ENCODE assay signal across 8 cellular contexts in genomic region chr6:23446394-23447001, GRCh38.
DNase-seq lines count a peak whose midpoint lies in the region; ATAC-seq, FAIRE-seq and TF ChIP-seq lines count a peak whose summit lies in the region.

No MANE protein-coding gene starts in this region.

- peak; percentile 81 for DNase-seq in DMS 273 treated with DMSO at 0.1 percent for 48 hours (lab: John Stamatoyannopoulos, UW)
- peak; percentile 65 for DNase-seq in NCI-H2107 (lab: John Stamatoyannopoulos, UW)
- no peak for DNase-seq in activated CD4-positive, alpha-beta memory T cell treated with anti-CD3 and anti-CD28 coated beads for 36 hours

- POLR2A ChIA-PET in activated CD4-positive, alpha-beta memory T cell treated with anti-CD3 and anti-CD28 coated beads for 36 hours (lab: Charles Lee), result no interaction called here

- peak; percentile 84 for FAIRE-seq in islet of Langerhans (lab: Jason Lieb, UNC)

- peak; percentile 75 to 77 for TF ChIP-seq CTCF in brain (conservative IDR thresholded peaks at IDR 0.05)

- peaks cover 71% of the 10 kb centered on the region for H3K4me1 Mint-ChIP-seq in brain
- no peaks in the 10 kb centered on the region for H3K4me1 Mint-ChIP-seq in activated CD4-positive, alpha-beta memory T cell treated with anti-CD3 and anti-CD28 coated beads for 36 hours (ENCODE audit: low read depth)

- H3K9me3 Mint-ChIP-seq in brain, result peaks cover 0 to under 1% (median 0%) of the 10 kb centered on the region in 5 experiments
- H3K9me3 Mint-ChIP-seq in activated CD4-positive, alpha-beta memory T cell treated with anti-CD3 and anti-CD28 coated beads for 36 hours, result no peaks in the 10 kb centered on the region

- ATAC-seq in GM21381 (IDR thresholded peaks at IDR 0.05; ENCODE audit: unreplicated experiment) (no peak), HG03457 (IDR thresholded peaks at IDR 0.05; ENCODE audit: unreplicated experiment) (no peak), GM21360 (IDR thresholded peaks at IDR 0.05; ENCODE audit: unreplicated experiment) (no peak)

- no peaks in the 10 kb centered on the region for H3K27me3 Mint-ChIP-seq in brain
- no peaks in the 10 kb centered on the region for H3K27me3 Mint-ChIP-seq in activated CD4-positive, alpha-beta memory T cell treated with anti-CD3 and anti-CD28 coated beads for 36 hours

- intact Hi-C loops in activated CD4-positive, alpha-beta memory T cell treated with anti-CD3 and anti-CD28 coated beads for 36 hours (cut with micrococcal nuclease), result no loop called here

- H3K27ac Mint-ChIP-seq in brain, result peak overlapping the region; percentile 87 to 96 (median 93)
- no peak overlapping the region for H3K27ac Mint-ChIP-seq in activated CD4-positive, alpha-beta memory T cell treated with anti-CD3 and anti-CD28 coated beads for 36 hours

- CTCF ChIA-PET in activated CD4-positive, alpha-beta memory T cell treated with anti-CD3 and anti-CD28 coated beads for 36 hours (lab: Charles Lee), result no interaction called here

- peak overlapping the region; percentile 36 to 74 (median 60) for H3K4me3 Mint-ChIP-seq in brain
- no peak overlapping the region for H3K4me3 Mint-ChIP-seq in activated CD4-positive, alpha-beta memory T cell treated with anti-CD3 and anti-CD28 coated beads for 36 hours

- no peaks in the 10 kb centered on the region for H3K36me3 Mint-ChIP-seq in brain
- H3K36me3 Mint-ChIP-seq in activated CD4-positive, alpha-beta memory T cell treated with anti-CD3 and anti-CD28 coated beads for 36 hours, result no peaks in the 10 kb centered on the region
